ENCODE assay signal across 10 cellular contexts in genomic region chr3:54064486-54064885, GRCh38. TPM values are rescaled to one million over a fixed set of nuclear protein-coding genes. Genes with fewer than 3 reads are reported as not detected.
"Had no signal": no experiment of that assay in that cellular context is flagged by ENCODE, and none has a peak within 500 bp of the region (broad histone marks: within the 10 kb centered on the region; RNA-seq: fewer than 3 reads in every experiment).

No MANE protein-coding gene starts in this region.

- H3K36me3 ChIP-seq: HAP-1 had no signal

- H2AFZ ChIP-seq: GM23248 had no signal

- ATAC-seq: HCT116, K562 had no signal

- H3K9ac ChIP-seq: GM23248 had no signal

- DNase-seq: GM23248, GOT3, H7, HFFc6, IMR-90, KG1 had no signal

- H3K9me3 ChIP-seq: HAP-1 had no signal

- H3K27ac ChIP-seq: GM23248 had no signal

- H3K4me3 ChIP-seq: GM23248, HAP-1, K562 had no signal

- H3K4me1 ChIP-seq: HAP-1 had no signal

RNA-seq across cellular contexts. Expression of gene CACNA2D3, which starts 57.9 kb away (rescaled TPM):
- total RNA-seq: HT-29, K562 had no signal
